Comparison of ENCODE assay signal across 8 cellular contexts in genomic region chr21:17775431-17776126, GRCh38. TPM values are rescaled to one million over a fixed set of nuclear protein-coding genes. Genes with fewer than 3 reads are reported as not detected.
A peak's percentile ranks its signal among the peaks of the same experiment; 100 is the strongest.
DNase-seq lines count a peak whose midpoint lies in the region; ATAC-seq and TF ChIP-seq lines count a peak whose summit lies in the region.

No MANE protein-coding gene starts in this region.

- H3K4me1 Mint-ChIP-seq in CD14-positive monocyte = peaks cover 49% of the 10 kb centered on the region
- peaks cover 58% of the 10 kb centered on the region for H3K4me1 Mint-ChIP-seq in activated naive CD8-positive, alpha-beta T cell treated with anti-CD3 and anti-CD28 coated beads, Interleukin-2, amount 50 U/mL, for 24 hours

- H3K27ac ChIP-seq in SU-DHL-6 (ENCODE audit: low read depth, low read length) = no peak overlapping the region

- peak overlapping the region in 2 of 7 donors; percentile 0 to 49 for H3K27ac Mint-ChIP-seq in CD14-positive monocyte
- peak overlapping the region; percentile 67 for H3K27ac Mint-ChIP-seq in activated naive CD8-positive, alpha-beta T cell treated with anti-CD3 and anti-CD28 coated beads, Interleukin-2, amount 50 U/mL, for 24 hours

- H3K9me3 ChIP-seq in SU-DHL-6 (ENCODE audit: insufficient read depth, low read length) = no peaks in the 10 kb centered on the region

- H3K27me3 ChIP-seq in SU-DHL-6 (ENCODE audit: low read length) = no peaks in the 10 kb centered on the region

- H3K9ac ChIP-seq in SU-DHL-6 (ENCODE audit: low read length) = no peak overlapping the region

- H3F3A ChIP-seq in SU-DHL-6 (ENCODE audit: insufficient read depth) = 0 out of 2 replicates have a peak, but pooled peaks cover 3% of the 10 kb centered on the region

- peak; percentile 61 for ATAC-seq in GM21423 (IDR thresholded peaks at IDR 0.05; ENCODE audit: unreplicated experiment)
- peak; percentile 92 for ATAC-seq in activated naive CD8-positive, alpha-beta T cell treated with anti-CD3 and anti-CD28 coated beads, Interleukin-2, amount 50 U/mL, for 24 hours

- H3K4me2 ChIP-seq in SU-DHL-6 (ENCODE audit: low read depth, low read length, poor library complexity, severe bottlenecking) = no peak overlapping the region

- no peaks in the 10 kb centered on the region for H3K79me2 ChIP-seq in SU-DHL-6 (ENCODE audit: insufficient read depth, low read length)

- no peaks in the 10 kb centered on the region for H4K20me1 ChIP-seq in SU-DHL-6 (ENCODE audit: low read depth, low read length)

- TF ChIP-seq CTCF in CD14-positive monocyte (IDR thresholded peaks at IDR 0.05) (no peak), SU-DHL-6 (IDR thresholded peaks at IDR 0.05; ENCODE audit: insufficient read depth, low read length, poor library complexity, severe bottlenecking) (no peak)

- peak overlapping the region; percentile 11 for H2AFZ ChIP-seq in SU-DHL-6 (ENCODE audit: low read depth, low read length, severe bottlenecking)

- intact Hi-C loops in CD14-positive monocyte (cut with micrococcal nuclease) = no loop called here

- H3K9me3 Mint-ChIP-seq in CD14-positive monocyte = peaks cover 0 to 13% (median 7%) of the 10 kb centered on the region in 7 donors
- H3K9me3 Mint-ChIP-seq in activated naive CD8-positive, alpha-beta T cell treated with anti-CD3 and anti-CD28 coated beads, Interleukin-2, amount 50 U/mL, for 24 hours = peaks cover 23% of the 10 kb centered on the region

- H3K36me3 ChIP-seq in SU-DHL-6 (ENCODE audit: low read length) = no peaks in the 10 kb centered on the region

- peak; percentile 54 for DNase-seq in CD14-positive monocyte (ENCODE audit: low spot score)
- DNase-seq in activated naive CD8-positive, alpha-beta T cell treated with anti-CD3 and anti-CD28 coated beads, Interleukin-2, amount 50 U/mL, for 24 hours = peak; percentile 69
- no peak for DNase-seq in HT-29 (ENCODE audit: low spot score)
- DNase-seq in NCI-H1105 (lab: John Stamatoyannopoulos, UW) = no peak
- no peak for DNase-seq in NCI-H146 (lab: John Stamatoyannopoulos, UW)
- no peak for DNase-seq in NCI-H1694 (lab: John Stamatoyannopoulos, UW)

- H3K4me3 Mint-ChIP-seq in CD14-positive monocyte = peak overlapping the region; percentile 17 to 89
- peak overlapping the region; percentile 47 for H3K4me3 Mint-ChIP-seq in activated naive CD8-positive, alpha-beta T cell treated with anti-CD3 and anti-CD28 coated beads, Interleukin-2, amount 50 U/mL, for 24 hours

- H3K36me3 Mint-ChIP-seq in CD14-positive monocyte = peaks cover 0 to 3% of the 10 kb centered on the region in 2 donors
- H3K36me3 Mint-ChIP-seq in activated naive CD8-positive, alpha-beta T cell treated with anti-CD3 and anti-CD28 coated beads, Interleukin-2, amount 50 U/mL, for 24 hours (ENCODE audit: low read depth) = peaks cover 8% of the 10 kb centered on the region

- peaks cover 0 to 2% (median 1%) of the 10 kb centered on the region in 3 donors for H3K27me3 Mint-ChIP-seq in CD14-positive monocyte (ENCODE audit: low read depth in 3 of 3)
- no peaks in the 10 kb centered on the region for H3K27me3 Mint-ChIP-seq in activated naive CD8-positive, alpha-beta T cell treated with anti-CD3 and anti-CD28 coated beads, Interleukin-2, amount 50 U/mL, for 24 hours

- no peaks in the 10 kb centered on the region for H3K9me2 ChIP-seq in SU-DHL-6 (replicated peaks; ENCODE audit: insufficient read depth, low read length)

- no peak overlapping the region for H3K4me3 ChIP-seq in SU-DHL-6 (ENCODE audit: insufficient read depth, low read length, poor library complexity, severe bottlenecking)

RNA-seq across cellular contexts. Expression of gene C21orf91, which starts 43.6 kb away (rescaled TPM):
- polyA plus RNA-seq in CD14-positive monocyte = 10 to 100 TPM; 18.9 to 22.3 TPM
- total RNA-seq in HT-29 (2014; rRNA removed; shearing (Covaris generic)) = 0.94 and 2.7 TPM in 2 replicates

Comparison
In these comparisons a context has a peak if more than half of its experiments do, and no peak if none do; other contexts are left out.
1. DNase-seq: peak in CD14-positive monocyte (single experiment) and activated naive CD8-positive, alpha-beta T cell treated with anti-CD3 and anti-CD28 coated beads, Interleukin-2, amount 50 U/mL, for 24 hours (single experiment); none in HT-29 (single experiment), NCI-H1105 (single experiment), NCI-H146 (single experiment) and NCI-H1694 (single experiment).